ENCODE assay signal across 8 cellular contexts in genomic region chr17:7250655-7251329, GRCh38. TPM values are rescaled to one million over a fixed set of nuclear protein-coding genes. Genes with fewer than 3 reads are reported as not detected.
A peak's percentile ranks its signal among the peaks of the same experiment; 100 is the strongest.
DNase-seq lines count a peak whose midpoint lies in the region; ATAC-seq, FAIRE-seq and TF ChIP-seq lines count a peak whose summit lies in the region.

No MANE protein-coding gene starts in this region.

- peak overlapping the region; percentile 95 for H3K27ac Mint-ChIP-seq in activated T-cell treated with anti-CD3 and anti-CD28 coated beads, Interleukin-2, amount 50 U/mL, for 24 hours
- H3K27ac Mint-ChIP-seq in astrocyte (ENCODE audit: unreplicated experiment): peak overlapping the region; percentile 99

- H3K36me3 Mint-ChIP-seq in activated T-cell treated with anti-CD3 and anti-CD28 coated beads, Interleukin-2, amount 50 U/mL, for 24 hours (ENCODE audit: low read depth): peaks cover 78% of the 10 kb centered on the region
- peaks cover 7% of the 10 kb centered on the region for H3K36me3 Mint-ChIP-seq in astrocyte (ENCODE audit: low read depth, unreplicated experiment)

- H3K4me1 ChIP-seq in astrocyte (ENCODE audit: insufficient read depth, low read length): peaks cover 15% of the 10 kb centered on the region
- H3K4me1 ChIP-seq in HepG2 (ENCODE audit: insufficient read depth, low read length): peaks cover 38% of the 10 kb centered on the region
- peaks cover 0 to 57% (median 30%) of the 10 kb centered on the region in 4 donors for H3K4me1 ChIP-seq in tibial nerve

- peak overlapping the region; percentile 97 for H3K9ac ChIP-seq in astrocyte (ENCODE audit: low read length)
- peak overlapping the region; percentile 96 for H3K9ac ChIP-seq in HepG2 (ENCODE audit: insufficient read depth, low read depth, low read length)

- H3K4me1 Mint-ChIP-seq in activated T-cell treated with anti-CD3 and anti-CD28 coated beads, Interleukin-2, amount 50 U/mL, for 24 hours (ENCODE audit: low read depth): peaks cover 51% of the 10 kb centered on the region
- H3K4me1 Mint-ChIP-seq in astrocyte (ENCODE audit: low read depth, unreplicated experiment): peaks cover 25% of the 10 kb centered on the region

- TF ChIP-seq CTCF in astrocyte (IDR thresholded peaks at IDR 0.05; ENCODE audit: insufficient read depth, low read depth, low read length) (no peak), HepG2 (CRISPR knock-in tag; IDR thresholded peaks at IDR 0.05) (no peak), tibial nerve (IDR thresholded peaks at IDR 0.05) (no peak)

- DNase-seq in activated T-cell treated with anti-CD3 and anti-CD28 coated beads, Interleukin-2, amount 50 U/mL, for 24 hours: no peak
- DNase-seq in activated T-cell treated with anti-CD3 and anti-CD28 coated beads, Interleukin-2, amount 50 U/mL, for 1 hour: no peak
- DNase-seq in astrocyte (ENCODE audit: low read depth): no peak
- DNase-seq in HepG2 (ENCODE audit: low spot score): no peak
- DNase-seq in tibial nerve (ENCODE audit: low spot score in 2 of 2): no peak
- no peak for DNase-seq in stimulated activated CD4-positive, alpha-beta T cell treated with anti-CD3 and anti-CD28 coated beads, Interleukin-15, amount 100 ng/mL, for 24 hours
- no peak for DNase-seq in SW 1271 (lab: John Stamatoyannopoulos, UW)
- no peak for DNase-seq in globus pallidus (ENCODE audit: low spot score)

- H2AFZ ChIP-seq in astrocyte (ENCODE audit: low read depth, low read length): peak overlapping the region; percentile 65
- no peak overlapping the region for H2AFZ ChIP-seq in HepG2 (ENCODE audit: low read length)

- 0% methylated on average over 21 of the region's 33 CpGs for WGBS in HepG2 (ENCODE audit: low lambda C conversion rate)
- WGBS in tibial nerve, 2 donors: 1 to 2% methylated on average over 15 to 20 of the region's 33 CpGs

- POLR2A ChIA-PET in HepG2 (lab: Yijun Ruan, JAX): interaction anchor here (1.1 to 2.6 kb wide), 8 partner anchors 9 to 31 kb away, joined by 3 to 34 read pairs (median 10); partner anchors contain the start of genes ACADVL, DLG4, DVL2 and GABARAP

- H3K4me2 ChIP-seq in astrocyte (ENCODE audit: low read length) (peak overlapping the region; percentile 95), HepG2 (ENCODE audit: low read depth, low read length) (peak overlapping the region; percentile 90)

- H3K36me3 ChIP-seq in astrocyte (ENCODE audit: insufficient read depth, low read length) (peaks cover 17% of the 10 kb centered on the region), HepG2 (replicated peaks in 1 of 2; ENCODE audit: control insufficient read depth in 1 of 2, insufficient read depth in 2 of 2, low read length in 2 of 2) (peaks cover 11 to 26% of the 10 kb centered on the region in 2 experiments; a peak in 4 of 5 replicates), tibial nerve (peaks cover 0 to 35% (median 4%) of the 10 kb centered on the region in 3 donors)

- no peak for TF ChIP-seq EP300 in HepG2 (IDR thresholded peaks at IDR 0.05; ENCODE audit: low read depth in 2 of 2, low read length in 2 of 2)
- no peak for TF ChIP-seq EP300 in HepG2 (CRISPR knock-in tag; IDR thresholded peaks at IDR 0.05; ENCODE audit: borderline replicate concordance)
- TF ChIP-seq EP300 in tibial nerve (IDR thresholded peaks at IDR 0.05): no peak

- H3K4me3 ChIP-seq in astrocyte (ENCODE audit: insufficient read depth, low read depth, low read length): peak overlapping the region; percentile 84
- peak overlapping the region; percentile 95 to 99 (median 96) for H3K4me3 ChIP-seq in HepG2 (replicated peaks in 1 of 3; ENCODE audit: insufficient read depth in 1 of 3, low read depth in 2 of 3, low read length in 3 of 3)
- H3K4me3 ChIP-seq in tibial nerve: peak overlapping the region; percentile 69 to 99 (median 89)

- H3K27ac ChIP-seq in astrocyte (ENCODE audit: low read depth, low read length) (peak overlapping the region; percentile 99), HepG2 (ENCODE audit: extremely low read length, insufficient read depth, low read length) (peak overlapping the region; percentile 99), tibial nerve (peak overlapping the region; percentile 96 to 100 (median 99))

- TF ChIP-seq RAD21 in HepG2 (CRISPR knock-in tag; IDR thresholded peaks at IDR 0.05): no peak

- H3K9me3 Mint-ChIP-seq in activated T-cell treated with anti-CD3 and anti-CD28 coated beads, Interleukin-2, amount 50 U/mL, for 24 hours: no peaks in the 10 kb centered on the region
- H3K9me3 Mint-ChIP-seq in astrocyte (ENCODE audit: unreplicated experiment): no peaks in the 10 kb centered on the region

- ATAC-seq in HepG2: no peak

- CTCF ChIA-PET in HepG2 (lab: Yijun Ruan, JAX; ENCODE audit: low intra/inter-chr PET ratio, low total read pairs): no interaction called here

- BruUV-seq in HepG2 (replicated peaks; lab: Mats Ljungman, UMichigan): no TSS peak

- H3K9me3 ChIP-seq in astrocyte (ENCODE audit: insufficient read depth, low read depth, low read length) (no peaks in the 10 kb centered on the region), HepG2 (ENCODE audit: low read length) (no peaks in the 10 kb centered on the region), tibial nerve (no peaks in the 10 kb centered on the region)

- in situ Hi-C loops in HepG2 (cut with HindIII; ENCODE audit: extremely low pct_ligation_motif_present, low pct_unique_long_range_greater_than_20kb): no loop called here

- TF ChIP-seq POLR2A in HepG2 (IDR thresholded peaks at IDR 0.05; ENCODE audit: insufficient read depth in 1 of 2, low read depth in 2 of 2, low read length in 2 of 2) (no peak), tibial nerve (IDR thresholded peaks at IDR 0.05) (no peak)

- no peaks in the 10 kb centered on the region for H3K27me3 Mint-ChIP-seq in activated T-cell treated with anti-CD3 and anti-CD28 coated beads, Interleukin-2, amount 50 U/mL, for 24 hours
- no peaks in the 10 kb centered on the region for H3K27me3 Mint-ChIP-seq in astrocyte (ENCODE audit: low read depth, unreplicated experiment)

- peaks cover 32% of the 10 kb centered on the region for H4K20me1 ChIP-seq in astrocyte (ENCODE audit: insufficient read depth, low read length)
- H4K20me1 ChIP-seq in HepG2 (ENCODE audit: insufficient read depth, low read length): no peaks in the 10 kb centered on the region

- intact Hi-C loops in HepG2 (cut with micrococcal nuclease; ENCODE audit: unreplicated experiment): no loop called here

- FAIRE-seq in astrocyte (lab: Jason Lieb, UNC) (no peak), HepG2 (lab: Jason Lieb, UNC) (no peak)

- H3K27me3 ChIP-seq in astrocyte (ENCODE audit: insufficient read depth, low read length) (no peaks in the 10 kb centered on the region), HepG2 (ENCODE audit: control insufficient read depth in 1 of 2, insufficient read depth in 2 of 2, low read length in 2 of 2) (peaks cover 0 to 2% of the 10 kb centered on the region in 2 experiments; a peak in 1 of 5 replicates), tibial nerve (no peaks in the 10 kb centered on the region)

- H3K79me2 ChIP-seq in astrocyte (ENCODE audit: insufficient read depth, low read length) (peaks cover 72% of the 10 kb centered on the region), HepG2 (ENCODE audit: insufficient read depth, low read length) (peaks cover 56% of the 10 kb centered on the region)

- H3K4me3 Mint-ChIP-seq in activated T-cell treated with anti-CD3 and anti-CD28 coated beads, Interleukin-2, amount 50 U/mL, for 24 hours: peak overlapping the region; percentile 89
- peak overlapping the region; percentile 98 for H3K4me3 Mint-ChIP-seq in astrocyte (ENCODE audit: unreplicated experiment)

RNA-seq across cellular contexts. Expression of gene CTDNEP1, which starts 0.7 kb away (rescaled TPM):
- total RNA-seq in astrocyte (102 and 103 TPM in 2 replicates), HepG2 (2016; rRNA removed; fragmentation: Illumina TruSeq; extraction: Trizol) (19.8 and 32.0 TPM in 2 replicates), tibial nerve (10 to 100 TPM; 38.5 to 82.2 (median 65.9) TPM)
- total RNA-seq in HepG2 (2016; cell fraction: cytosol; rRNA removed; fragmentation: Illumina TruSeq; extraction: Trizol; ENCODE audit: low read depth): 19.4 and 21.9 TPM in 2 replicates
- 18.5 and 25.6 TPM in 2 replicates for total RNA-seq in HepG2 (2016; cell fraction: insoluble cytoplasmic fraction; rRNA removed; fragmentation: Illumina TruSeq; extraction: Trizol)
- 66.8 and 71.2 TPM in 2 replicates for total RNA-seq in HepG2 (2016; cell fraction: membrane; rRNA removed; fragmentation: Illumina TruSeq; extraction: Trizol)
- total RNA-seq in HepG2 (2016; cell fraction: nucleus; rRNA removed; fragmentation: Illumina TruSeq; extraction: Trizol): 30.3 and 34.3 TPM in 2 replicates
- polyA plus RNA-seq in HepG2 (2011; rRNA removed): 118 and 126 TPM in 2 replicates
- 101 and 109 TPM in 2 replicates for polyA plus RNA-seq in HepG2 (2011; cell fraction: cytosol; rRNA removed)
- 101 and 114 TPM in 2 replicates for polyA plus RNA-seq in HepG2 (2011; cell fraction: nucleus; rRNA removed)
- 127 and 151 TPM in 2 replicates for polyA plus RNA-seq in HepG2 (2012)
- polyA plus RNA-seq in HepG2 (2016; cell fraction: cytosol; fragmentation: Illumina TruSeq; extraction: Trizol; ENCODE audit: low read depth): 143 and 153 TPM in 2 replicates
- 110 and 145 TPM in 2 replicates for polyA plus RNA-seq in HepG2 (2016; cell fraction: insoluble cytoplasmic fraction; fragmentation: Illumina TruSeq; extraction: Trizol; ENCODE audit: low read depth)
- polyA plus RNA-seq in HepG2 (2016; cell fraction: membrane; fragmentation: Illumina TruSeq; extraction: Trizol; ENCODE audit: low read depth): 280 and 308 TPM in 2 replicates
- 149 and 153 TPM in 2 replicates for polyA plus RNA-seq in HepG2 (2016; cell fraction: nucleus; fragmentation: Illumina TruSeq; extraction: Trizol; ENCODE audit: insufficient read depth, low read depth)
- 128 and 176 TPM in 2 replicates for polyA minus RNA-seq in HepG2 (2011; rRNA and poly(A)+ RNA removed; ENCODE audit: low replicate concordance)
- polyA minus RNA-seq in HepG2 (2011; cell fraction: cytosol; rRNA and poly(A)+ RNA removed): 85.9 and 95.1 TPM in 2 replicates
- polyA minus RNA-seq in HepG2 (2011; cell fraction: nucleus; rRNA and poly(A)+ RNA removed): 45.1 and 50.7 TPM in 2 replicates

RNA-seq across cellular contexts. Expression of gene ELP5, which starts 1.2 kb away (rescaled TPM):
- total RNA-seq in astrocyte (24.9 and 25.4 TPM in 2 replicates), HepG2 (2016; rRNA removed; fragmentation: Illumina TruSeq; extraction: Trizol) (68.0 and 69.8 TPM in 2 replicates), tibial nerve (10 to 100 TPM; 21.9 to 28.7 (median 25.0) TPM)
- total RNA-seq in HepG2 (2016; cell fraction: cytosol; rRNA removed; fragmentation: Illumina TruSeq; extraction: Trizol; ENCODE audit: low read depth): 111 and 129 TPM in 2 replicates
- 64.4 and 71.8 TPM in 2 replicates for total RNA-seq in HepG2 (2016; cell fraction: insoluble cytoplasmic fraction; rRNA removed; fragmentation: Illumina TruSeq; extraction: Trizol)
- total RNA-seq in HepG2 (2016; cell fraction: membrane; rRNA removed; fragmentation: Illumina TruSeq; extraction: Trizol): 142 and 154 TPM in 2 replicates
- 40.7 and 41.3 TPM in 2 replicates for total RNA-seq in HepG2 (2016; cell fraction: nucleus; rRNA removed; fragmentation: Illumina TruSeq; extraction: Trizol)
- 67.6 and 75.4 TPM in 2 replicates for polyA plus RNA-seq in HepG2 (2011; rRNA removed)
- 79.0 and 80.4 TPM in 2 replicates for polyA plus RNA-seq in HepG2 (2011; cell fraction: cytosol; rRNA removed)
- polyA plus RNA-seq in HepG2 (2011; cell fraction: nucleus; rRNA removed): 109 and 116 TPM in 2 replicates
- polyA plus RNA-seq in HepG2 (2012): 54.3 and 56.5 TPM in 2 replicates
- 153 and 183 TPM in 2 replicates for polyA plus RNA-seq in HepG2 (2016; cell fraction: cytosol; fragmentation: Illumina TruSeq; extraction: Trizol; ENCODE audit: low read depth)
- polyA plus RNA-seq in HepG2 (2016; cell fraction: insoluble cytoplasmic fraction; fragmentation: Illumina TruSeq; extraction: Trizol; ENCODE audit: low read depth): 78.9 and 80.0 TPM in 2 replicates
- 162 and 180 TPM in 2 replicates for polyA plus RNA-seq in HepG2 (2016; cell fraction: membrane; fragmentation: Illumina TruSeq; extraction: Trizol; ENCODE audit: low read depth)
- 87.0 and 90.3 TPM in 2 replicates for polyA plus RNA-seq in HepG2 (2016; cell fraction: nucleus; fragmentation: Illumina TruSeq; extraction: Trizol; ENCODE audit: insufficient read depth, low read depth)
- polyA minus RNA-seq in HepG2 (2011; rRNA and poly(A)+ RNA removed; ENCODE audit: low replicate concordance): 70.4 and 79.0 TPM in 2 replicates
- polyA minus RNA-seq in HepG2 (2011; cell fraction: cytosol; rRNA and poly(A)+ RNA removed): 19.7 and 20.9 TPM in 2 replicates
- 29.2 and 33.6 TPM in 2 replicates for polyA minus RNA-seq in HepG2 (2011; cell fraction: nucleus; rRNA and poly(A)+ RNA removed)

RNA-seq across cellular contexts. Expression of gene GABARAP, which starts 8.5 kb away (rescaled TPM):
- total RNA-seq in astrocyte (434 and 454 TPM in 2 replicates), HepG2 (2016; rRNA removed; fragmentation: Illumina TruSeq; extraction: Trizol) (161 and 239 TPM in 2 replicates), tibial nerve (100 to 1,000 TPM; 402 to 515 (median 456) TPM)
- total RNA-seq in HepG2 (2016; cell fraction: cytosol; rRNA removed; fragmentation: Illumina TruSeq; extraction: Trizol; ENCODE audit: low read depth): 90.5 and 100 TPM in 2 replicates
- total RNA-seq in HepG2 (2016; cell fraction: insoluble cytoplasmic fraction; rRNA removed; fragmentation: Illumina TruSeq; extraction: Trizol): 168 and 250 TPM in 2 replicates
- 138 and 155 TPM in 2 replicates for total RNA-seq in HepG2 (2016; cell fraction: membrane; rRNA removed; fragmentation: Illumina TruSeq; extraction: Trizol)
- total RNA-seq in HepG2 (2016; cell fraction: nucleus; rRNA removed; fragmentation: Illumina TruSeq; extraction: Trizol): 68.4 and 69.0 TPM in 2 replicates
- 274 and 310 TPM in 2 replicates for polyA plus RNA-seq in HepG2 (2011; rRNA removed)
- 305 and 428 TPM in 2 replicates for polyA plus RNA-seq in HepG2 (2011; cell fraction: cytosol; rRNA removed)
- 83.2 and 122 TPM in 2 replicates for polyA plus RNA-seq in HepG2 (2011; cell fraction: nucleus; rRNA removed)
- polyA plus RNA-seq in HepG2 (2012): 331 and 348 TPM in 2 replicates
- polyA plus RNA-seq in HepG2 (2016; cell fraction: cytosol; fragmentation: Illumina TruSeq; extraction: Trizol; ENCODE audit: low read depth): 210 and 241 TPM in 2 replicates
- 472 and 477 TPM in 2 replicates for polyA plus RNA-seq in HepG2 (2016; cell fraction: insoluble cytoplasmic fraction; fragmentation: Illumina TruSeq; extraction: Trizol; ENCODE audit: low read depth)
- polyA plus RNA-seq in HepG2 (2016; cell fraction: membrane; fragmentation: Illumina TruSeq; extraction: Trizol; ENCODE audit: low read depth): 260 and 279 TPM in 2 replicates
- polyA plus RNA-seq in HepG2 (2016; cell fraction: nucleus; fragmentation: Illumina TruSeq; extraction: Trizol; ENCODE audit: insufficient read depth, low read depth): 204 and 210 TPM in 2 replicates
- polyA minus RNA-seq in HepG2 (2011; rRNA and poly(A)+ RNA removed; ENCODE audit: low replicate concordance): 234 and 265 TPM in 2 replicates
- 83.4 and 114 TPM in 2 replicates for polyA minus RNA-seq in HepG2 (2011; cell fraction: cytosol; rRNA and poly(A)+ RNA removed)
- 37.2 and 53.3 TPM in 2 replicates for polyA minus RNA-seq in HepG2 (2011; cell fraction: nucleus; rRNA and poly(A)+ RNA removed)

RNA-seq across cellular contexts. Expression of gene CLDN7, which starts 11.5 kb away (rescaled TPM):
- 4.6 and 10.5 TPM in 2 replicates for total RNA-seq in astrocyte
- total RNA-seq in HepG2 (2016; rRNA removed; fragmentation: Illumina TruSeq; extraction: Trizol): not detected in 2 replicates
- not detected in 2 replicates for total RNA-seq in HepG2 (2016; cell fraction: cytosol; rRNA removed; fragmentation: Illumina TruSeq; extraction: Trizol; ENCODE audit: low read depth)
- total RNA-seq in HepG2 (2016; cell fraction: insoluble cytoplasmic fraction; rRNA removed; fragmentation: Illumina TruSeq; extraction: Trizol): not detected in 2 replicates
- not detected in 2 replicates for total RNA-seq in HepG2 (2016; cell fraction: membrane; rRNA removed; fragmentation: Illumina TruSeq; extraction: Trizol)
- total RNA-seq in HepG2 (2016; cell fraction: nucleus; rRNA removed; fragmentation: Illumina TruSeq; extraction: Trizol): not detected in 2 replicates
- not detected in 2 replicates for polyA plus RNA-seq in HepG2 (2011; rRNA removed)
- polyA plus RNA-seq in HepG2 (2011; cell fraction: cytosol; rRNA removed): not detected in 2 replicates
- not detected in 2 replicates for polyA plus RNA-seq in HepG2 (2011; cell fraction: nucleus; rRNA removed)
- polyA plus RNA-seq in HepG2 (2012): not detected in 2 replicates
- not detected in 2 replicates for polyA plus RNA-seq in HepG2 (2016; cell fraction: cytosol; fragmentation: Illumina TruSeq; extraction: Trizol; ENCODE audit: low read depth)
- polyA plus RNA-seq in HepG2 (2016; cell fraction: insoluble cytoplasmic fraction; fragmentation: Illumina TruSeq; extraction: Trizol; ENCODE audit: low read depth): not detected in 2 replicates
- not detected in 2 replicates for polyA plus RNA-seq in HepG2 (2016; cell fraction: membrane; fragmentation: Illumina TruSeq; extraction: Trizol; ENCODE audit: low read depth)
- not detected in 2 replicates for polyA plus RNA-seq in HepG2 (2016; cell fraction: nucleus; fragmentation: Illumina TruSeq; extraction: Trizol; ENCODE audit: insufficient read depth, low read depth)
- polyA minus RNA-seq in HepG2 (2011; rRNA and poly(A)+ RNA removed; ENCODE audit: low replicate concordance): 10.0 TPM in 1 of 2 replicates, not detected in the other
- not detected in 2 replicates for polyA minus RNA-seq in HepG2 (2011; cell fraction: cytosol; rRNA and poly(A)+ RNA removed)
- polyA minus RNA-seq in HepG2 (2011; cell fraction: nucleus; rRNA and poly(A)+ RNA removed): not detected in 2 replicates
- total RNA-seq in tibial nerve: 1 to 10 TPM in 3 of 4 donors, not detected in 1; 2.0 to 5.9 (median 2.4) TPM

RNA-seq across cellular contexts. Expression of gene PHF23, which starts 11.5 kb away (rescaled TPM):
- 78.0 and 89.5 TPM in 2 replicates for total RNA-seq in astrocyte
- 33.2 and 37.5 TPM in 2 replicates for total RNA-seq in HepG2 (2016; rRNA removed; fragmentation: Illumina TruSeq; extraction: Trizol)
- total RNA-seq in HepG2 (2016; cell fraction: cytosol; rRNA removed; fragmentation: Illumina TruSeq; extraction: Trizol; ENCODE audit: low read depth): 10.5 and 10.6 TPM in 2 replicates
- 33.3 and 34.6 TPM in 2 replicates for total RNA-seq in HepG2 (2016; cell fraction: insoluble cytoplasmic fraction; rRNA removed; fragmentation: Illumina TruSeq; extraction: Trizol)
- 23.7 and 24.5 TPM in 2 replicates for total RNA-seq in HepG2 (2016; cell fraction: membrane; rRNA removed; fragmentation: Illumina TruSeq; extraction: Trizol)
- 13.4 and 18.2 TPM in 2 replicates for total RNA-seq in HepG2 (2016; cell fraction: nucleus; rRNA removed; fragmentation: Illumina TruSeq; extraction: Trizol)
- 27.6 and 30.9 TPM in 2 replicates for polyA plus RNA-seq in HepG2 (2011; rRNA removed)
- 19.6 and 22.8 TPM in 2 replicates for polyA plus RNA-seq in HepG2 (2011; cell fraction: cytosol; rRNA removed)
- polyA plus RNA-seq in HepG2 (2011; cell fraction: nucleus; rRNA removed): 13.4 and 14.0 TPM in 2 replicates
- polyA plus RNA-seq in HepG2 (2012): 18.6 and 20.8 TPM in 2 replicates
- 5.8 and 6.4 TPM in 2 replicates for polyA plus RNA-seq in HepG2 (2016; cell fraction: cytosol; fragmentation: Illumina TruSeq; extraction: Trizol; ENCODE audit: low read depth)
- 41.4 and 41.6 TPM in 2 replicates for polyA plus RNA-seq in HepG2 (2016; cell fraction: insoluble cytoplasmic fraction; fragmentation: Illumina TruSeq; extraction: Trizol; ENCODE audit: low read depth)
- polyA plus RNA-seq in HepG2 (2016; cell fraction: membrane; fragmentation: Illumina TruSeq; extraction: Trizol; ENCODE audit: low read depth): 11.9 and 12.0 TPM in 2 replicates
- polyA plus RNA-seq in HepG2 (2016; cell fraction: nucleus; fragmentation: Illumina TruSeq; extraction: Trizol; ENCODE audit: insufficient read depth, low read depth): 31.1 and 36.5 TPM in 2 replicates
- 20.5 and 70.5 TPM in 2 replicates for polyA minus RNA-seq in HepG2 (2011; rRNA and poly(A)+ RNA removed; ENCODE audit: low replicate concordance)
- 13.2 and 14.7 TPM in 2 replicates for polyA minus RNA-seq in HepG2 (2011; cell fraction: cytosol; rRNA and poly(A)+ RNA removed)
- 9.0 and 11.4 TPM in 2 replicates for polyA minus RNA-seq in HepG2 (2011; cell fraction: nucleus; rRNA and poly(A)+ RNA removed)
- 10 to 100 TPM; 20.3 to 29.7 (median 23.3) TPM for total RNA-seq in tibial nerve
